Comparison of ENCODE assay signal across 8 cellular contexts in genomic region chr4:80202784-80203553, GRCh38. TPM values are rescaled to one million over a fixed set of nuclear protein-coding genes. Genes with fewer than 3 reads are reported as not detected.
DNase-seq lines count a peak whose midpoint lies in the region; ATAC-seq and TF ChIP-seq lines count a peak whose summit lies in the region.

No MANE protein-coding gene starts in this region.

- no peak overlapping the region for H3K23ac ChIP-seq in trophoblast cell (ENCODE audit: low read length)

- peaks cover 62% of the 10 kb centered on the region for H3K27me3 ChIP-seq in trophoblast cell (ENCODE audit: insufficient read depth, low read length)

- TF ChIP-seq CTCF in HFFc6 (IDR thresholded peaks at IDR 0.05) (no peak), fibroblast of villous mesenchyme (IDR thresholded peaks at IDR 0.05; ENCODE audit: insufficient read depth, low read depth, low read length) (no peak)

- no peak overlapping the region for H3K27ac ChIP-seq in trophoblast cell (ENCODE audit: low read depth, low read length)

- H2BK120ac ChIP-seq in trophoblast cell (ENCODE audit: insufficient read depth, low read length, poor library complexity), result no peak overlapping the region

- peaks cover 9 to 18% of the 10 kb centered on the region in 2 experiments for H3K4me1 ChIP-seq in trophoblast cell (ENCODE audit: control insufficient read depth in 1 of 2, insufficient read depth in 2 of 2, low read length in 2 of 2)

- H2AK5ac ChIP-seq in trophoblast cell (ENCODE audit: low read length), result no peak overlapping the region

- H3K4me3 Mint-ChIP-seq in HFFc6, result peak overlapping the region; percentile 75
- peak overlapping the region; percentile 91 to 94 for H3K4me3 Mint-ChIP-seq in activated T-cell treated with anti-CD3 and anti-CD28 coated beads, Interleukin-2, amount 50 U/mL, for 72 hours

- no peak overlapping the region for H2BK12ac ChIP-seq in trophoblast cell (ENCODE audit: low read length)

- no peak overlapping the region for H3K14ac ChIP-seq in trophoblast cell (ENCODE audit: low read length)

- H3K79me2 ChIP-seq in trophoblast cell (ENCODE audit: control insufficient read depth, insufficient read depth, low read length, poor library complexity), result no peaks in the 10 kb centered on the region

- H3K4ac ChIP-seq in trophoblast cell (ENCODE audit: low read depth, low read length), result no peak overlapping the region

- H3K9ac ChIP-seq in trophoblast cell (ENCODE audit: low read length), result no peak overlapping the region

- no peak overlapping the region for H3K18ac ChIP-seq in trophoblast cell (ENCODE audit: low read length)

- no peak overlapping the region for H4K12ac ChIP-seq in trophoblast cell (ENCODE audit: low read depth, low read length)

- peaks cover 22% of the 10 kb centered on the region for H3K36me3 Mint-ChIP-seq in HFFc6 (ENCODE audit: low read depth)
- peaks cover 1 to 2% of the 10 kb centered on the region in 2 donors for H3K36me3 Mint-ChIP-seq in activated T-cell treated with anti-CD3 and anti-CD28 coated beads, Interleukin-2, amount 50 U/mL, for 72 hours (ENCODE audit: insufficient read depth in 2 of 2)

- H3K4me2 ChIP-seq in trophoblast cell (ENCODE audit: low read length), result peak overlapping the region; percentile 73

- peaks cover 70% of the 10 kb centered on the region for H3K4me1 Mint-ChIP-seq in HFFc6 (ENCODE audit: low read depth)
- H3K4me1 Mint-ChIP-seq in activated T-cell treated with anti-CD3 and anti-CD28 coated beads, Interleukin-2, amount 50 U/mL, for 72 hours (ENCODE audit: low read depth), result peaks cover 14% of the 10 kb centered on the region

- no CpG with 5 or more reads among the region's 81 CpGs for WGBS in trophoblast cell (ENCODE audit: extremely low coverage, insufficient coverage, insufficient read length)

- H3K27me3 Mint-ChIP-seq in HFFc6 (ENCODE audit: insufficient read depth), result peaks cover 3% of the 10 kb centered on the region
- peaks cover 28% of the 10 kb centered on the region for H3K27me3 Mint-ChIP-seq in activated T-cell treated with anti-CD3 and anti-CD28 coated beads, Interleukin-2, amount 50 U/mL, for 72 hours (ENCODE audit: low read depth)

- peak overlapping the region; percentile 63 for H3K4me3 ChIP-seq in fibroblast of villous mesenchyme (ENCODE audit: low read depth, low read length)
- H3K4me3 ChIP-seq in trophoblast cell (ENCODE audit: low read depth, low read length), result peak overlapping the region; percentile 57

- peak; percentile 62 for ATAC-seq in GM18498 (IDR thresholded peaks at IDR 0.05; ENCODE audit: unreplicated experiment)
- ATAC-seq in activated T-cell treated with anti-CD3 and anti-CD28 coated beads, Interleukin-2, amount 50 U/mL, for 72 hours (replicated peaks in 1 of 2), result peak; percentile 67 to 73

- peak overlapping the region; percentile 65 for H3K27ac Mint-ChIP-seq in HFFc6
- no peak overlapping the region for H3K27ac Mint-ChIP-seq in activated T-cell treated with anti-CD3 and anti-CD28 coated beads, Interleukin-2, amount 50 U/mL, for 72 hours

- H2BK5ac ChIP-seq in trophoblast cell (ENCODE audit: low read depth, low read length, poor library complexity), result no peak overlapping the region

- H4K8ac ChIP-seq in trophoblast cell (ENCODE audit: low read depth, low read length), result peak overlapping the region; percentile 9

- H3K36me3 ChIP-seq in trophoblast cell (ENCODE audit: control insufficient read depth in 1 of 2, insufficient read depth in 2 of 2, low read length in 2 of 2), result no peaks in the 10 kb centered on the region

- H2AFZ ChIP-seq in trophoblast cell (ENCODE audit: insufficient read depth, low read length, poor library complexity), result peak overlapping the region; percentile 71

- no peaks in the 10 kb centered on the region for H3K79me1 ChIP-seq in trophoblast cell (ENCODE audit: low read length)

- no peak overlapping the region for H4K91ac ChIP-seq in trophoblast cell (ENCODE audit: low read depth, low read length)

- DNase-seq in HFFc6 (no peak), NCI-H146 treated with DMSO at 0.1 percent for 48 hours (lab: John Stamatoyannopoulos, UW; ENCODE audit: unreplicated experiment) (peak; percentile 58), fibroblast of villous mesenchyme (ENCODE audit: low read depth) (peak; percentile 23), trophoblast cell (peak in 1 of 2 donors; percentile 39), amniotic stem cell (lab: John Stamatoyannopoulos, UW) (no peak), COLO829 (ENCODE audit: low spot score) (no peak)
- DNase-seq in activated T-cell treated with anti-CD3 and anti-CD28 coated beads, Interleukin-2, amount 50 U/mL, for 72 hours, result peak; percentile 64 to 65

- peaks cover 10% of the 10 kb centered on the region for H3K9me3 ChIP-seq in trophoblast cell (ENCODE audit: insufficient read depth, low read depth, low read length)

- H3K9me3 Mint-ChIP-seq in HFFc6, result peaks cover 7% of the 10 kb centered on the region
- no peaks in the 10 kb centered on the region for H3K9me3 Mint-ChIP-seq in activated T-cell treated with anti-CD3 and anti-CD28 coated beads, Interleukin-2, amount 50 U/mL, for 72 hours

RNA-seq across cellular contexts. Expression of gene PRDM8, which starts 5.7 kb away (rescaled TPM):
- total RNA-seq in HFFc6 (2021; fragmentation: NEBNext Ultra II Directional; extraction: Animal tissue kit (Norgen Biotek cat#: 25700)), result 10 to 100 TPM; 20.4 to 25.4 (median 23.9) TPM
- total RNA-seq in activated T-cell treated with anti-CD3 and anti-CD28 coated beads, Interleukin-2, amount 50 U/mL, for 72 hours, result 1 to 10 TPM; 1.8 to 3.3 TPM
- total RNA-seq in fibroblast of villous mesenchyme, result 7.3 and 7.7 TPM in 2 replicates
- 0.03 and 0.10 TPM in 2 replicates for polyA plus RNA-seq in trophoblast cell (2013)

Comparison
In these comparisons a context has a peak if more than half of its experiments do, and no peak if none do; other contexts are left out.
1. DNase-seq: peak in NCI-H146 treated with DMSO at 0.1 percent for 48 hours (single experiment), activated T-cell treated with anti-CD3 and anti-CD28 coated beads, Interleukin-2, amount 50 U/mL, for 72 hours (2 of 2) and fibroblast of villous mesenchyme (single experiment); none in HFFc6 (single experiment), amniotic stem cell (single experiment) and COLO829 (single experiment).